Comparison of ENCODE assay signal across 10 cellular contexts in the genomic region with DNA sequence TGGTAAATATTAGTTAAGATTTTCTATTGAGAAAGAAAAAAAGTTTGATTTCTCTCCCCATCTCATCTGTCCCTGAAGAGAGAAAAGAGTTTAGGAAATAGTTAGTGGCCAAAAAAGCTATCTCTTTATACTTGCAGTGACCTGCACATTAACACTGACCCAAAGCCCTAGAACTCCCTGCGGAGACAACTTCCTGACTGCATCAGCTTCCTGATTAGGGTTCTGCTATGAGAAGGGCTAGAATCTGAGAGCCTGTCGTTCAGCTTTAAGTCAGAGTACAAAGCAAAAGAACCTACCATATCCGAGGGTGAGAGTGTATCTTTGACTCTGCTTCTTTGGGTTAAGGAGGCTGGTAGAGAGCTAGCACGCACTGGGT. TPM values are rescaled to one million over a fixed set of nuclear protein-coding genes. Genes with fewer than 3 reads are reported as not detected.
DNase-seq lines count a peak whose midpoint lies in the region; ATAC-seq, FAIRE-seq and TF ChIP-seq lines count a peak whose summit lies in the region.
"Had no signal": no experiment of that assay in that cellular context is flagged by ENCODE, and none has a peak within 500 bp of the region (broad histone marks: within the 10 kb centered on the region; RNA-seq: fewer than 3 reads in every experiment).

No MANE protein-coding gene starts in this region.

- no peaks in the 10 kb centered on the region for H3K27me3 ChIP-seq in foreskin keratinocyte

- TF ChIP-seq POLR2A in NB4 (IDR thresholded peaks at IDR 0.05; ENCODE audit: extremely low read depth, insufficient read length) = no peak

- H3K27ac ChIP-seq in temporal lobe (ENCODE audit: low read depth, low read length) (peak overlapping the region; percentile 31), foreskin keratinocyte (no peak overlapping the region)
- H3K27ac ChIP-seq: KMS-11 had no signal

- FAIRE-seq in D721Med (lab: Jason Lieb, UNC) = no peak

- ATAC-seq in left lobe of liver (peak; percentile 46), foreskin keratinocyte (no peak)

- DNase-seq in NB4 (ENCODE audit: low read depth) (peak; percentile 34), choroid plexus epithelial cell (ENCODE audit: low read depth) (peak; percentile 68), left lobe of liver (ENCODE audit: low spot score) (no peak), foreskin keratinocyte (no peak), D721Med (ENCODE audit: insufficient read length, low spot score) (no peak), SIG-M5 (lab: John Stamatoyannopoulos, UW) (no peak), NCI-H1092 treated with DMSO at 0.1 percent for 48 hours (lab: John Stamatoyannopoulos, UW) (no peak)
- DNase-seq: SHP77 treated with DMSO at 0.1 percent for 48 hours had no signal

- no peaks in the 10 kb centered on the region for H3K4me1 ChIP-seq in foreskin keratinocyte

- H3K4me3 ChIP-seq in NB4 (ENCODE audit: low read depth, low read length) = no peak overlapping the region
- H3K4me3 ChIP-seq in choroid plexus epithelial cell (ENCODE audit: low read depth, low read length) = peak overlapping the region; percentile 4

- TF ChIP-seq CTCF in NB4 (IDR thresholded peaks at IDR 0.05; ENCODE audit: low read depth, low read length) = no peak
- no peak for TF ChIP-seq CTCF in choroid plexus epithelial cell (conservative IDR thresholded peaks at IDR 0.05; ENCODE audit: low read depth, low read length)
- TF ChIP-seq CTCF in foreskin keratinocyte (conservative IDR thresholded peaks at IDR 0.05) = no peak
- TF ChIP-seq CTCF in D721Med (IDR thresholded peaks at IDR 0.05; ENCODE audit: insufficient read depth, missing control alignments) = no peak

RNA-seq across cellular contexts. Expression of a gene that starts 24.7 kb away (rescaled TPM):
- total RNA-seq in left lobe of liver (5.8 TPM), temporal lobe (18.4 TPM), foreskin keratinocyte (15.2 and 19.2 TPM in 2 replicates)
- 27.0 and 34.3 TPM in 2 replicates for polyA plus RNA-seq in foreskin keratinocyte

RNA-seq across cellular contexts. Expression of a gene that starts 53.0 kb away (rescaled TPM):
- total RNA-seq in left lobe of liver (11.6 TPM), temporal lobe (19.2 TPM), foreskin keratinocyte (17.8 and 20.2 TPM in 2 replicates)
- 6.1 and 7.3 TPM in 2 replicates for polyA plus RNA-seq in foreskin keratinocyte

Comparison
In these comparisons a context has a peak if more than half of its experiments do, and no peak if none do; other contexts are left out.
1. DNase-seq: peak in NB4 (single experiment) and choroid plexus epithelial cell (single experiment); none in left lobe of liver (single experiment), foreskin keratinocyte (0 of 2), D721Med (single experiment), SIG-M5 (single experiment) and NCI-H1092 treated with DMSO at 0.1 percent for 48 hours (single experiment).